Comparison of ENCODE assay signal across 12 cellular contexts in the genomic region with DNA sequence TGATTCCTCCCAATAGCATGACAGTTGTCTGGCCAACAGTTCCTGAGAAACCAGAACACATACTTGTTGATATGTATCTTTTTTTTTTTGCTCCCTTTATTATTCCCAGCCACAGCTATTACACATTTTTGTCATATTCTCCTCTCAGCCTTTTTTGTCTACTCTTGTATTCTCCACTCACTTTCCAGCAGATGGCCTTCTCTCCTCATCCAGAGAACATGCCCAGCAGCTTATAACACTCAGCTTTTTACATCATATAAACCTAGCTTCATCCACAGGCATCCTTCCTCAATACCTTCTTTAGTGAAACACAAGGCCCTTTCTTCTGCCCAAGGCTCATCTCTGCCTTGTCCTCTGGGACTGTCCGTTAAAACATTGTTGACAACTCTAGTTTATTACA.
A peak's percentile ranks its signal among the peaks of the same experiment; 100 is the strongest.
DNase-seq lines count a peak whose midpoint lies in the region; TF ChIP-seq lines count a peak whose summit lies in the region.
"Had no signal": no experiment of that assay in that cellular context is flagged by ENCODE, and none has a peak within 500 bp of the region (broad histone marks: within the 10 kb centered on the region; RNA-seq: fewer than 3 reads in every experiment).

No MANE protein-coding gene starts in this region.

- no peaks in the 10 kb centered on the region for H3K4me1 Mint-ChIP-seq in activated CD4-positive, alpha-beta T cell treated with anti-CD3 and anti-CD28 coated beads, Interleukin-2, amount 10 ng/mL, durations not matched to agents 7 days and 5 days

- no peak overlapping the region for H3K4me3 ChIP-seq in cardiac fibroblast (replicated peaks in 1 of 2; ENCODE audit: low read depth in 2 of 2, low read length in 2 of 2)
- H3K4me3 ChIP-seq in retinal pigment epithelial cell (ENCODE audit: low read length), result no peak overlapping the region
- H3K4me3 ChIP-seq: BLaER1 treated with 17β-estradiol and CSF1 and Interleukin-3, amounts not matched to agents 10 nM and 100 nM had no signal

- DNase-seq in NCI-H748 (lab: John Stamatoyannopoulos, UW; ENCODE audit: unreplicated experiment), result peak; percentile 26
- no peak for DNase-seq in NCI-H748 treated with DMSO at 0.1 percent for 48 hours (lab: John Stamatoyannopoulos, UW)
- peak; percentile 16 for DNase-seq in NCI-H2196 treated with DMSO at 0.1 percent for 48 hours (lab: John Stamatoyannopoulos, UW; ENCODE audit: unreplicated experiment)
- peak; percentile 23 to 50 for DNase-seq in cardiac fibroblast (ENCODE audit: low read depth in 2 of 2)
- peak; percentile 12 for DNase-seq in retinal pigment epithelial cell (ENCODE audit: low read depth)
- no peak for DNase-seq in NOMO-1 (lab: John Stamatoyannopoulos, UW; ENCODE audit: unreplicated experiment in 2 of 2)
- no peak for DNase-seq in activated CD4-positive, alpha-beta T cell treated with anti-CD3 and anti-CD28 coated beads, Interleukin-2, amount 50 U/mL, for 48 hours
- DNase-seq in activated CD4-positive, alpha-beta T cell treated with anti-CD3 and anti-CD28 coated beads, Interleukin-2, amount 10 ng/mL, durations not matched to agents 7 days and 5 days, result no peak
- DNase-seq: erythroblast, NCI-H774, occipital lobe had no signal

- H3K27me3 Mint-ChIP-seq in activated CD4-positive, alpha-beta T cell treated with anti-CD3 and anti-CD28 coated beads, Interleukin-2, amount 10 ng/mL, durations not matched to agents 7 days and 5 days, result peaks cover 2% of the 10 kb centered on the region

- H3K27ac Mint-ChIP-seq in activated CD4-positive, alpha-beta T cell treated with anti-CD3 and anti-CD28 coated beads, Interleukin-2, amount 10 ng/mL, durations not matched to agents 7 days and 5 days, result no peak overlapping the region

- H3K4me3 Mint-ChIP-seq in activated CD4-positive, alpha-beta T cell treated with anti-CD3 and anti-CD28 coated beads, Interleukin-2, amount 10 ng/mL, durations not matched to agents 7 days and 5 days, result no peak overlapping the region

- no peaks in the 10 kb centered on the region for H3K36me3 Mint-ChIP-seq in activated CD4-positive, alpha-beta T cell treated with anti-CD3 and anti-CD28 coated beads, Interleukin-2, amount 10 ng/mL, durations not matched to agents 7 days and 5 days (ENCODE audit: low read depth)

- peak; percentile 35 for TF ChIP-seq CTCF in cardiac fibroblast (IDR thresholded peaks at IDR 0.05; ENCODE audit: low read depth, low read length)
- peak; percentile 41 for TF ChIP-seq CTCF in retinal pigment epithelial cell (conservative IDR thresholded peaks at IDR 0.05; ENCODE audit: low read depth, low read length)

- CTCF ChIA-PET in activated CD4-positive, alpha-beta T cell treated with anti-CD3 and anti-CD28 coated beads, Interleukin-2, amount 10 ng/mL, durations not matched to agents 7 days and 5 days (lab: Charles Lee), result interaction anchor here (0.9 kb wide), 1 partner anchor 102 kb away, joined by 3 read pairs; no protein-coding TSS in a partner anchor

- POLR2A ChIA-PET in activated CD4-positive, alpha-beta T cell treated with anti-CD3 and anti-CD28 coated beads, Interleukin-2, amount 10 ng/mL, durations not matched to agents 7 days and 5 days (lab: Charles Lee), result no interaction called here

- H3K9me3 Mint-ChIP-seq in activated CD4-positive, alpha-beta T cell treated with anti-CD3 and anti-CD28 coated beads, Interleukin-2, amount 10 ng/mL, durations not matched to agents 7 days and 5 days, result no peaks in the 10 kb centered on the region

Comparison
In these comparisons a context has a peak if more than half of its experiments do, and no peak if none do; other contexts are left out.
1. DNase-seq: peak in NCI-H748 (single experiment), NCI-H2196 treated with DMSO at 0.1 percent for 48 hours (single experiment), cardiac fibroblast (2 of 2) and retinal pigment epithelial cell (single experiment); none in NCI-H748 treated with DMSO at 0.1 percent for 48 hours (single experiment), NOMO-1 (0 of 2), activated CD4-positive, alpha-beta T cell treated with anti-CD3 and anti-CD28 coated beads, Interleukin-2, amount 50 U/mL, for 48 hours (0 of 2) and activated CD4-positive, alpha-beta T cell treated with anti-CD3 and anti-CD28 coated beads, Interleukin-2, amount 10 ng/mL, durations not matched to agents 7 days and 5 days (single experiment).